In genomic region chr6:161103475-161103874, GRCh38 we compare ENCODE assay signal across 15 cellular contexts.
"Had no signal": no experiment of that assay in that cellular context is flagged by ENCODE, and none has a peak within 500 bp of the region (broad histone marks: within the 10 kb centered on the region; RNA-seq: fewer than 3 reads in every experiment).

No MANE protein-coding gene starts in this region.

- H3K9ac ChIP-seq: SK-N-SH had no signal

- H3K9me3 Mint-ChIP-seq: activated naive CD4-positive, alpha-beta T cell treated with anti-CD3 and anti-CD28 coated beads for 36 hours; endodermal cell; mesothelial cell of epicardium; nephron had no signal

- FAIRE-seq: keratinocyte had no signal

- H3K4me3 Mint-ChIP-seq: activated naive CD4-positive, alpha-beta T cell treated with anti-CD3 and anti-CD28 coated beads for 36 hours; endodermal cell; mesothelial cell of epicardium; nephron had no signal

- H3K27ac ChIP-seq: foreskin keratinocyte, tibial nerve had no signal

- H3K27ac Mint-ChIP-seq: activated naive CD4-positive, alpha-beta T cell treated with anti-CD3 and anti-CD28 coated beads for 36 hours; endodermal cell; mesothelial cell of epicardium; nephron had no signal

- H3K4me2 ChIP-seq: SK-N-SH had no signal

- H3K4me1 Mint-ChIP-seq: nephron had no signal

- H3K4me1 ChIP-seq: tibial nerve, uterus had no signal

- H3K9me2 ChIP-seq: SK-N-SH had no signal

- H3K36me3 ChIP-seq: uterus had no signal

- H3K4me3 ChIP-seq: lung, tibial nerve, uterus had no signal

- DNase-seq: activated CD4-positive, alpha-beta T cell treated with anti-CD3 and anti-CD28 coated beads, Interleukin-2, amount 50 U/mL, for 1 hour; activated naive CD4-positive, alpha-beta T cell treated with anti-CD3 and anti-CD28 coated beads for 36 hours; endodermal cell; foreskin keratinocyte; SK-N-SH; stimulated activated CD4-positive, alpha-beta T cell treated with anti-CD3 and anti-CD28 coated beads, Interleukin-12 subunit alpha, Interleukin-12 subunit beta, amount 100 ng/mL, for 4 hours; stimulated activated CD4-positive, alpha-beta T cell treated with anti-CD3 and anti-CD28 coated beads, Interleukin-1b, Interleukin-23, amount 100 ng/mL, for 48 hours; stimulated activated naive CD8-positive, alpha-beta T cell treated with anti-CD3 and anti-CD28 coated beads, Interleukin-15, Interleukin-2, amounts not matched to agents 100 U/mL and 50 U/mL, for 24 hours; substantia nigra; uterus had no signal

- H3K27me3 ChIP-seq: foreskin keratinocyte, tibial nerve, uterus had no signal

- ATAC-seq: foreskin keratinocyte; stimulated activated naive CD8-positive, alpha-beta T cell treated with anti-CD3 and anti-CD28 coated beads, Interleukin-15, Interleukin-2, amounts not matched to agents 100 U/mL and 50 U/mL, for 24 hours had no signal

- H3K9me3 ChIP-seq: SK-N-SH, tibial nerve, uterus had no signal
